ENCODE assay signal across 23 cellular contexts in genomic region chr12:63929426-63929825, GRCh38.
"Had no signal": no experiment of that assay in that cellular context is flagged by ENCODE, and none has a peak within 500 bp of the region (broad histone marks: within the 10 kb centered on the region; RNA-seq: fewer than 3 reads in every experiment).

No MANE protein-coding gene starts in this region.

- H3K9me3 ChIP-seq: esophagus squamous epithelium, mucosa of descending colon, neutrophil, right atrium auricular region, sigmoid colon, testis, tibial nerve, upper lobe of right lung, vagina had no signal

- H3K27me3 Mint-ChIP-seq: dendritic cell treated with granulocyte-macrophage colony-stimulating factor and Interleukin-4, amounts not matched to agents 40 ng/mL and 50 ng/mL, for 4 days had no signal

- H3K36me3 Mint-ChIP-seq: immature natural killer cell; naive thymus-derived CD8-positive, alpha-beta T cell; stimulated activated naive B cell treated with anti-CD40 and anti-IgM and Interleukin-4, amounts not matched to agents 10 μg/mL and 1 μg/mL and 100 μg/mL, for 72 hours had no signal

- H3K4me3 Mint-ChIP-seq: dendritic cell treated with granulocyte-macrophage colony-stimulating factor and Interleukin-4, amounts not matched to agents 40 ng/mL and 50 ng/mL, for 4 days; effector memory CD8-positive, alpha-beta T cell; immature natural killer cell; naive thymus-derived CD8-positive, alpha-beta T cell; stimulated activated naive B cell treated with anti-CD40 and anti-IgM and Interleukin-4, amounts not matched to agents 10 μg/mL and 1 μg/mL and 100 μg/mL, for 72 hours; stimulated activated naive CD8-positive, alpha-beta T cell treated with anti-CD3 and anti-CD28 coated beads, Interleukin-15, amount 100 ng/mL, for 72 hours had no signal

- H3K4me1 ChIP-seq: right atrium auricular region, testis, upper lobe of right lung had no signal

- DNase-seq: effector memory CD8-positive, alpha-beta T cell; esophagus squamous epithelium; immature natural killer cell; kidney; left cardiac atrium; left ventricle myocardium superior; mucosa of descending colon; naive thymus-derived CD8-positive, alpha-beta T cell; sigmoid colon; stimulated activated CD4-positive, alpha-beta T cell treated with anti-CD3 and anti-CD28 coated beads, Interleukin-2, amount 100 ng/mL, for 24 hours; stimulated activated CD4-positive, alpha-beta T cell treated with anti-CD3 and anti-CD28 coated beads, Interleukin-4, amount 100 ng/mL, for 4 hours; stimulated activated naive B cell treated with anti-CD40 and anti-IgM and Interleukin-4, amounts not matched to agents 10 μg/mL and 1 μg/mL and 100 μg/mL, for 72 hours; stimulated activated naive CD8-positive, alpha-beta T cell treated with anti-CD3 and anti-CD28 coated beads, Interleukin-15, amount 100 ng/mL, for 72 hours; testis; upper lobe of right lung had no signal

- H3K27me3 ChIP-seq: esophagus squamous epithelium, foreskin keratinocyte, neutrophil, right atrium auricular region, sigmoid colon, testis, tibial nerve, upper lobe of right lung, vagina had no signal

- FAIRE-seq: kidney had no signal

- H3K9me3 Mint-ChIP-seq: dendritic cell treated with granulocyte-macrophage colony-stimulating factor and Interleukin-4, amounts not matched to agents 40 ng/mL and 50 ng/mL, for 4 days; effector memory CD8-positive, alpha-beta T cell; immature natural killer cell; naive thymus-derived CD8-positive, alpha-beta T cell; stimulated activated naive B cell treated with anti-CD40 and anti-IgM and Interleukin-4, amounts not matched to agents 10 μg/mL and 1 μg/mL and 100 μg/mL, for 72 hours; stimulated activated naive CD8-positive, alpha-beta T cell treated with anti-CD3 and anti-CD28 coated beads, Interleukin-15, amount 100 ng/mL, for 72 hours had no signal

- H3K36me3 ChIP-seq: esophagus squamous epithelium, neutrophil, right atrium auricular region, sigmoid colon, tibial nerve, upper lobe of right lung, vagina had no signal

- H3K27ac Mint-ChIP-seq: dendritic cell treated with granulocyte-macrophage colony-stimulating factor and Interleukin-4, amounts not matched to agents 40 ng/mL and 50 ng/mL, for 4 days; effector memory CD8-positive, alpha-beta T cell; immature natural killer cell; naive thymus-derived CD8-positive, alpha-beta T cell; stimulated activated naive B cell treated with anti-CD40 and anti-IgM and Interleukin-4, amounts not matched to agents 10 μg/mL and 1 μg/mL and 100 μg/mL, for 72 hours; stimulated activated naive CD8-positive, alpha-beta T cell treated with anti-CD3 and anti-CD28 coated beads, Interleukin-15, amount 100 ng/mL, for 72 hours had no signal

- H3K27ac ChIP-seq: esophagus squamous epithelium, foreskin keratinocyte, neutrophil, right atrium auricular region, sigmoid colon, skin epidermis, testis, tibial nerve, upper lobe of right lung, vagina had no signal

- H3K4me1 Mint-ChIP-seq: immature natural killer cell; naive thymus-derived CD8-positive, alpha-beta T cell; stimulated activated naive B cell treated with anti-CD40 and anti-IgM and Interleukin-4, amounts not matched to agents 10 μg/mL and 1 μg/mL and 100 μg/mL, for 72 hours; stimulated activated naive CD8-positive, alpha-beta T cell treated with anti-CD3 and anti-CD28 coated beads, Interleukin-15, amount 100 ng/mL, for 72 hours had no signal

- ATAC-seq: effector memory CD8-positive, alpha-beta T cell; foreskin keratinocyte; left cardiac atrium; left ventricle myocardium superior; mucosa of descending colon; naive thymus-derived CD8-positive, alpha-beta T cell; stimulated activated naive B cell treated with anti-CD40 and anti-IgM and Interleukin-4, amounts not matched to agents 10 μg/mL and 1 μg/mL and 100 μg/mL, for 72 hours; stimulated activated naive CD8-positive, alpha-beta T cell treated with anti-CD3 and anti-CD28 coated beads, Interleukin-15, amount 100 ng/mL, for 72 hours; upper lobe of right lung had no signal

- H3K4me3 ChIP-seq: esophagus squamous epithelium, lung, mucosa of descending colon, right atrium auricular region, sigmoid colon, skin epidermis, testis, tibial nerve, upper lobe of right lung, vagina had no signal
